17 cellular contexts compared by ENCODE assay signal in the genomic region with DNA sequence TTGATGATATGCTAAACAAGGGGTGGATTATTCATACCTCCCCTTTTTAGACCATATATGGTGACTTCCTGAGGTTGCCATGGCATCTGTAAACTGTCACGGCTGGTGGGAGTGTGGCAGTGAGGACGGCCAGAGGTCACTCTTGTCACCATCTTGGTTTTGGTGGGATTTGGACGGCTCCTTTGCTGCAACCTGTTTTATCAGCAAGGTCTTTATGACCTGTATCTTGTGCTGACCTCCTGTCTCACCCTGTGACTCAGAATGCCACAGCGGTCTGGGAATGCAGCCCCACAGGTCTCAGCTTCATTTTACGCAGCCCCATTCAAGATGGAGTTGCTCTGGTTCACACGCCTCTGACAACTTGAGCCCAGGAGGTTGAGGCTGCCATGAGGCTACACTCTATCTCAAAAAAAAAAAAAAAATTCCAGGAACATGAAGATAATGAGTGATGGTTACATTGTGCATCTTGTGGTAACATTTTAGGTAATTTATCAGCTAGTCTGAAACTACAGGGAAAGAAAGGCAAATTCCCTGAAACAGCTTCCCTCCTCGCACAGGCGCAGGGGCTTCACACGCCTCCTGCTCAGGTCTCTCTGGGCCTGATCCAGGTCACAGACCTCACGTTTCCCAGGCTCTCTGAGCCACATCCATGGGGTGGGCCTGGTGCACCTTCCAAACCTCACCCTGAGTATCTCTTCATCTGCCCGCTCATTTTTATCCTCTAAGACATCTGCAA. TPM values are rescaled to one million over a fixed set of nuclear protein-coding genes. Genes with fewer than 3 reads are reported as not detected.
"Had no signal": no experiment of that assay in that cellular context is flagged by ENCODE, and none has a peak within 500 bp of the region (broad histone marks: within the 10 kb centered on the region; RNA-seq: fewer than 3 reads in every experiment).

No MANE protein-coding gene starts in this region.

- H3K9me3 ChIP-seq: tibial nerve had no signal

- H3K36me3 ChIP-seq: tibial nerve had no signal

- H3K4me3 ChIP-seq: tibial nerve had no signal

- H3K27ac ChIP-seq: tibial nerve had no signal

- ATAC-seq: activated CD8-positive, alpha-beta memory T cell treated with anti-CD3 and anti-CD28 coated beads, Interleukin-2, amount 10 ng/mL, durations not matched to agents 7 days and 5 days; left colon; naive thymus-derived CD4-positive, alpha-beta T cell; right cardiac atrium had no signal

- DNase-seq: activated CD8-positive, alpha-beta memory T cell treated with anti-CD3 and anti-CD28 coated beads, Interleukin-2, amount 10 ng/mL, durations not matched to agents 7 days and 5 days; activated effector memory CD4-positive, alpha-beta T cell treated with anti-CD3 and anti-CD28 coated beads, Interleukin-2, amount 50 U/mL, for 16 hours; activated naive CD8-positive, alpha-beta T cell treated with anti-CD3 and anti-CD28 coated beads, Interleukin-2, amount 10 ng/mL, durations not matched to agents 7 days and 5 days; activated T-cell treated with anti-CD3 and anti-CD28 coated beads, Interleukin-2, amount 50 U/mL, for 24 hours; anterior cingulate cortex; dermis blood vessel endothelial cell; hypothalamus; left colon; naive thymus-derived CD4-positive, alpha-beta T cell; occipital lobe; right cardiac atrium; small intestine had no signal

RNA-seq across cellular contexts. Expression of gene TPSD1, which starts 38.2 kb away (rescaled TPM):
- total RNA-seq: activated CD8-positive, alpha-beta memory T cell treated with anti-CD3 and anti-CD28 coated beads, Interleukin-2, amount 10 ng/mL, durations not matched to agents 7 days and 5 days; activated naive CD8-positive, alpha-beta T cell treated with anti-CD3 and anti-CD28 coated beads, Interleukin-2, amount 10 ng/mL, durations not matched to agents 7 days and 5 days; cerebellum; dermis blood vessel endothelial cell; glomerular endothelial cell; lung microvascular endothelial cell; naive thymus-derived CD4-positive, alpha-beta T cell; occipital lobe; progenitor cell of endocrine pancreas had no signal
- polyA plus RNA-seq: naive thymus-derived CD4-positive, alpha-beta T cell had no signal

RNA-seq across cellular contexts. Expression of gene TPSAB1, which starts 53.6 kb away (rescaled TPM):
- total RNA-seq: activated CD8-positive, alpha-beta memory T cell treated with anti-CD3 and anti-CD28 coated beads, Interleukin-2, amount 10 ng/mL, durations not matched to agents 7 days and 5 days; activated naive CD8-positive, alpha-beta T cell treated with anti-CD3 and anti-CD28 coated beads, Interleukin-2, amount 10 ng/mL, durations not matched to agents 7 days and 5 days; dermis blood vessel endothelial cell; glomerular endothelial cell; lung microvascular endothelial cell; occipital lobe; progenitor cell of endocrine pancreas had no signal
- polyA plus RNA-seq: naive thymus-derived CD4-positive, alpha-beta T cell had no signal
